Comparison of ENCODE assay signal across 8 cellular contexts in genomic region chr1:165369255-165369848, GRCh38. TPM values are rescaled to one million over a fixed set of nuclear protein-coding genes. Genes with fewer than 3 reads are reported as not detected.
DNase-seq lines count a peak whose midpoint lies in the region; ATAC-seq and TF ChIP-seq lines count a peak whose summit lies in the region.

No MANE protein-coding gene starts in this region.

- CTCF ChIA-PET in AG04450 (lab: Charles Lee), result interaction anchor here (0.6 to 4.1 kb wide), 16 partner anchors 8 to 1808 kb away, joined by 3 to 30 read pairs (median 4); no protein-coding TSS in a partner anchor

- H4K20me1 ChIP-seq in OCI-LY3 (ENCODE audit: insufficient read depth, low read length), result no peaks in the 10 kb centered on the region

- no peaks in the 10 kb centered on the region for H3K36me3 ChIP-seq in OCI-LY3 (replicated peaks; ENCODE audit: low read depth, low read length)

- H3K9me3 ChIP-seq in AG04450 (ENCODE audit: control insufficient read depth, insufficient read depth, low read length) (no peaks in the 10 kb centered on the region), OCI-LY3 (ENCODE audit: insufficient read depth, low read length) (no peaks in the 10 kb centered on the region)

- H3K4me2 ChIP-seq in OCI-LY3 (ENCODE audit: low read length), result 0 out of 2 replicates have a peak overlapping the region, but pooled peaks have one; percentile 24

- H3K27ac ChIP-seq in AG04450 (ENCODE audit: low read depth, low read length), result no peak overlapping the region
- H3K27ac ChIP-seq in OCI-LY3 (ENCODE audit: low read length), result no peak overlapping the region

- no peaks in the 10 kb centered on the region for H3K36me3 Mint-ChIP-seq in activated T-helper 2 cell treated with anti-CD3 and anti-CD28 coated beads, Interferon-gamma antibody, Interleukin-2, Interleukin-4, amounts not matched to agents 10 μg/mL and 5 μg/mL and 100 μg/mL, durations not matched to agents 14 hours and 24 hours and 36 hours (ENCODE audit: low read depth)

- peaks cover 7% of the 10 kb centered on the region for H3K27me3 ChIP-seq in AG04450 (ENCODE audit: control insufficient read depth, insufficient read depth, low read length)
- peaks cover 74% of the 10 kb centered on the region for H3K27me3 ChIP-seq in OCI-LY3 (ENCODE audit: low read depth, low read length)

- POLR2A ChIA-PET in AG04450 (lab: Yijun Ruan, JAX), result no interaction called here

- ATAC-seq in HG03097 (IDR thresholded peaks at IDR 0.05; ENCODE audit: low FRiP score, unreplicated experiment), result peak; percentile 70

- no peaks in the 10 kb centered on the region for H3K9me3 Mint-ChIP-seq in activated T-helper 2 cell treated with anti-CD3 and anti-CD28 coated beads, Interferon-gamma antibody, Interleukin-2, Interleukin-4, amounts not matched to agents 10 μg/mL and 5 μg/mL and 100 μg/mL, durations not matched to agents 14 hours and 24 hours and 36 hours

- no peaks in the 10 kb centered on the region for H3K79me2 ChIP-seq in OCI-LY3 (ENCODE audit: low read length)

- TF ChIP-seq CTCF in AG04450 (IDR thresholded peaks at IDR 0.05; ENCODE audit: low read depth, low read length) (peak; percentile 82), GM12874 (IDR thresholded peaks at IDR 0.05; ENCODE audit: insufficient read depth, low read depth, low read length) (peak; percentile 94), OCI-LY3 (IDR thresholded peaks at IDR 0.05; ENCODE audit: low read depth, low read length) (peak; percentile 92)

- H3K27me3 Mint-ChIP-seq in activated T-helper 2 cell treated with anti-CD3 and anti-CD28 coated beads, Interferon-gamma antibody, Interleukin-2, Interleukin-4, amounts not matched to agents 10 μg/mL and 5 μg/mL and 100 μg/mL, durations not matched to agents 14 hours and 24 hours and 36 hours (ENCODE audit: low read depth), result peaks cover 62% of the 10 kb centered on the region

- H3K4me1 Mint-ChIP-seq in activated T-helper 2 cell treated with anti-CD3 and anti-CD28 coated beads, Interferon-gamma antibody, Interleukin-2, Interleukin-4, amounts not matched to agents 10 μg/mL and 5 μg/mL and 100 μg/mL, durations not matched to agents 14 hours and 24 hours and 36 hours (ENCODE audit: low read depth), result peaks cover 3% of the 10 kb centered on the region

- H3K4me3 ChIP-seq in AG04450 (ENCODE audit: low read depth, low read length) (no peak overlapping the region), OCI-LY3 (ENCODE audit: low read length) (no peak overlapping the region)

- no peak overlapping the region for H3K9ac ChIP-seq in OCI-LY3 (ENCODE audit: low read length)

- no peak overlapping the region for H2AFZ ChIP-seq in OCI-LY3 (ENCODE audit: low read depth, low read length)

- no peak for DNase-seq in AG04450 (ENCODE audit: low read depth, low spot score)
- DNase-seq in activated T-helper 2 cell treated with anti-CD3 and anti-CD28 coated beads, Interferon-gamma antibody, Interleukin-2, Interleukin-4, amounts not matched to agents 10 μg/mL and 5 μg/mL and 100 μg/mL, durations not matched to agents 14 hours and 24 hours and 36 hours (ENCODE audit: low spot score), result peak; percentile 28
- DNase-seq in globus pallidus (ENCODE audit: low spot score), result peak; percentile 53
- peak; percentile 27 for DNase-seq in putamen (ENCODE audit: low spot score)
- no peak for DNase-seq in DMS79 treated with DMSO at 0.1 percent for 48 hours (lab: John Stamatoyannopoulos, UW)

- H3K4me1 ChIP-seq in OCI-LY3 (ENCODE audit: low read length), result no peaks in the 10 kb centered on the region

- H3K27ac Mint-ChIP-seq in activated T-helper 2 cell treated with anti-CD3 and anti-CD28 coated beads, Interferon-gamma antibody, Interleukin-2, Interleukin-4, amounts not matched to agents 10 μg/mL and 5 μg/mL and 100 μg/mL, durations not matched to agents 14 hours and 24 hours and 36 hours, result no peak overlapping the region

- intact Hi-C loops in activated T-helper 2 cell treated with anti-CD3 and anti-CD28 coated beads, Interferon-gamma antibody, Interleukin-2, Interleukin-4, amounts not matched to agents 10 μg/mL and 5 μg/mL and 100 μg/mL, durations not matched to agents 14 hours and 24 hours and 36 hours (cut with micrococcal nuclease), result no loop called here

- no peak overlapping the region for H3K4me3 Mint-ChIP-seq in activated T-helper 2 cell treated with anti-CD3 and anti-CD28 coated beads, Interferon-gamma antibody, Interleukin-2, Interleukin-4, amounts not matched to agents 10 μg/mL and 5 μg/mL and 100 μg/mL, durations not matched to agents 14 hours and 24 hours and 36 hours (ENCODE audit: low read depth)

RNA-seq across cellular contexts. Expression of gene LMX1A, which starts 12.8 kb away (rescaled TPM):
- not detected in 2 replicates for polyA plus RNA-seq in AG04450 (2011; rRNA removed)
- not detected in 2 replicates for polyA minus RNA-seq in AG04450 (2011; rRNA and poly(A)+ RNA removed)
- total RNA-seq in activated T-helper 2 cell treated with anti-CD3 and anti-CD28 coated beads, Interferon-gamma antibody, Interleukin-2, Interleukin-4, amounts not matched to agents 10 μg/mL and 5 μg/mL and 100 μg/mL, durations not matched to agents 14 hours and 24 hours and 36 hours, result not detected in 2 replicates

Comparison
In these comparisons a context has a peak if more than half of its experiments do, and no peak if none do; other contexts are left out.
1. DNase-seq: peak in activated T-helper 2 cell treated with anti-CD3 and anti-CD28 coated beads, Interferon-gamma antibody, Interleukin-2, Interleukin-4, amounts not matched to agents 10 μg/mL and 5 μg/mL and 100 μg/mL, durations not matched to agents 14 hours and 24 hours and 36 hours (single experiment), globus pallidus (single experiment) and putamen (single experiment); none in AG04450 (single experiment) and DMS79 treated with DMSO at 0.1 percent for 48 hours (single experiment).
2. Peak in every context shown above with its lines, with median percentiles within 50 percentile points of each other: CTCF ChIP-seq.